Comparison of ENCODE assay signal across 10 cellular contexts in genomic region chr17:78817123-78817522, GRCh38. TPM values are rescaled to one million over a fixed set of nuclear protein-coding genes. Genes with fewer than 3 reads are reported as not detected.
DNase-seq lines count a peak whose midpoint lies in the region; ATAC-seq and TF ChIP-seq lines count a peak whose summit lies in the region.
"Had no signal": no experiment of that assay in that cellular context is flagged by ENCODE, and none has a peak within 500 bp of the region (broad histone marks: within the 10 kb centered on the region; RNA-seq: fewer than 3 reads in every experiment).

No MANE protein-coding gene starts in this region.

- H3K4me1 Mint-ChIP-seq in activated T-helper 2 cell treated with anti-CD3 and anti-CD28 coated beads, Interferon-gamma antibody, Interleukin-2, Interleukin-4, amounts not matched to agents 10 μg/mL and 5 μg/mL and 100 μg/mL, durations not matched to agents 14 hours and 24 hours and 36 hours (ENCODE audit: low read depth): peaks cover 51% of the 10 kb centered on the region

- H3K4me3 ChIP-seq in parathyroid adenoma (ENCODE audit: low read depth, low read length): no peak overlapping the region

- H3K27ac Mint-ChIP-seq in activated T-helper 2 cell treated with anti-CD3 and anti-CD28 coated beads, Interferon-gamma antibody, Interleukin-2, Interleukin-4, amounts not matched to agents 10 μg/mL and 5 μg/mL and 100 μg/mL, durations not matched to agents 14 hours and 24 hours and 36 hours: peak overlapping the region; percentile 80

- H3K79me2 ChIP-seq in parathyroid adenoma: no peaks in the 10 kb centered on the region

- intact Hi-C loops in activated T-helper 2 cell treated with anti-CD3 and anti-CD28 coated beads, Interferon-gamma antibody, Interleukin-2, Interleukin-4, amounts not matched to agents 10 μg/mL and 5 μg/mL and 100 μg/mL, durations not matched to agents 14 hours and 24 hours and 36 hours (cut with micrococcal nuclease): loop anchor here (5.0 kb wide), 4 partner anchors 60 to 435 kb away; no protein-coding TSS in a partner anchor
- intact Hi-C loops in head of caudate nucleus (cut with DNase I): no loop called here

- H3K4me2 ChIP-seq in parathyroid adenoma (ENCODE audit: low read length): no peak overlapping the region

- H3K27me3 ChIP-seq in parathyroid adenoma (ENCODE audit: control insufficient read depth, insufficient read depth, low read length): no peaks in the 10 kb centered on the region

- H3K27ac ChIP-seq in parathyroid adenoma: peak overlapping the region; percentile 21
- H3K27ac ChIP-seq: WERI-Rb-1 had no signal

- H3K9ac ChIP-seq in parathyroid adenoma: no peak overlapping the region

- DNase-seq in stimulated activated CD4-positive, alpha-beta T cell treated with anti-CD3 and anti-CD28 coated beads, Interleukin-12 subunit alpha, Interleukin-12 subunit beta, amount 100 ng/mL, for 4 hours: peak; percentile 32
- no peak for DNase-seq in stimulated activated CD4-positive, alpha-beta T cell treated with anti-CD3 and anti-CD28 coated beads, Interleukin-4, amount 100 ng/mL, for 1 hour
- DNase-seq in activated T-helper 2 cell treated with anti-CD3 and anti-CD28 coated beads, Interferon-gamma antibody, Interleukin-2, Interleukin-4, amounts not matched to agents 10 μg/mL and 5 μg/mL and 100 μg/mL, durations not matched to agents 14 hours and 24 hours and 36 hours (ENCODE audit: low spot score): peak; percentile 71
- DNase-seq in SKM-1 (lab: John Stamatoyannopoulos, UW; ENCODE audit: unreplicated experiment): no peak
- DNase-seq in head of caudate nucleus: no peak
- DNase-seq: NK-92 treated with Interleukin-12 subunit alpha and Interleukin-12 subunit beta, amount 100 ng/mL, for 24 hours; WERI-Rb-1 had no signal

- H3K9me3 ChIP-seq in parathyroid adenoma (ENCODE audit: control insufficient read depth, low read length): no peaks in the 10 kb centered on the region

- no peak for TF ChIP-seq CTCF in parathyroid adenoma (IDR thresholded peaks at IDR 0.05)

- H3K4me3 Mint-ChIP-seq in activated T-helper 2 cell treated with anti-CD3 and anti-CD28 coated beads, Interferon-gamma antibody, Interleukin-2, Interleukin-4, amounts not matched to agents 10 μg/mL and 5 μg/mL and 100 μg/mL, durations not matched to agents 14 hours and 24 hours and 36 hours (ENCODE audit: low read depth): peak overlapping the region; percentile 49

- peaks cover 15% of the 10 kb centered on the region for H3K4me1 ChIP-seq in parathyroid adenoma

- no peak overlapping the region for H2AFZ ChIP-seq in parathyroid adenoma

- H3K36me3 ChIP-seq in parathyroid adenoma (ENCODE audit: control insufficient read depth, insufficient read depth, low read length): no peaks in the 10 kb centered on the region

- H3K9me3 Mint-ChIP-seq in activated T-helper 2 cell treated with anti-CD3 and anti-CD28 coated beads, Interferon-gamma antibody, Interleukin-2, Interleukin-4, amounts not matched to agents 10 μg/mL and 5 μg/mL and 100 μg/mL, durations not matched to agents 14 hours and 24 hours and 36 hours: no peaks in the 10 kb centered on the region

- no peak for ATAC-seq in GM19463 (IDR thresholded peaks at IDR 0.05; ENCODE audit: unreplicated experiment)
- no peak for ATAC-seq in HG03457 (IDR thresholded peaks at IDR 0.05; ENCODE audit: unreplicated experiment)

- no peaks in the 10 kb centered on the region for H3K27me3 Mint-ChIP-seq in activated T-helper 2 cell treated with anti-CD3 and anti-CD28 coated beads, Interferon-gamma antibody, Interleukin-2, Interleukin-4, amounts not matched to agents 10 μg/mL and 5 μg/mL and 100 μg/mL, durations not matched to agents 14 hours and 24 hours and 36 hours (ENCODE audit: low read depth)

- H3K36me3 Mint-ChIP-seq in activated T-helper 2 cell treated with anti-CD3 and anti-CD28 coated beads, Interferon-gamma antibody, Interleukin-2, Interleukin-4, amounts not matched to agents 10 μg/mL and 5 μg/mL and 100 μg/mL, durations not matched to agents 14 hours and 24 hours and 36 hours (ENCODE audit: low read depth): peaks cover 89% of the 10 kb centered on the region

RNA-seq across cellular contexts. Expression of gene USP36, which starts 23.5 kb away (rescaled TPM):
- total RNA-seq in activated T-helper 2 cell treated with anti-CD3 and anti-CD28 coated beads, Interferon-gamma antibody, Interleukin-2, Interleukin-4, amounts not matched to agents 10 μg/mL and 5 μg/mL and 100 μg/mL, durations not matched to agents 14 hours and 24 hours and 36 hours: 103 and 105 TPM in 2 replicates

RNA-seq across cellular contexts. Expression of gene CYTH1, which starts 35.0 kb away (rescaled TPM):
- total RNA-seq in activated T-helper 2 cell treated with anti-CD3 and anti-CD28 coated beads, Interferon-gamma antibody, Interleukin-2, Interleukin-4, amounts not matched to agents 10 μg/mL and 5 μg/mL and 100 μg/mL, durations not matched to agents 14 hours and 24 hours and 36 hours: 83.5 and 95.7 TPM in 2 replicates

Comparison
In these comparisons a context has a peak if more than half of its experiments do, and no peak if none do; other contexts are left out.
1. DNase-seq: peak in stimulated activated CD4-positive, alpha-beta T cell treated with anti-CD3 and anti-CD28 coated beads, Interleukin-12 subunit alpha, Interleukin-12 subunit beta, amount 100 ng/mL, for 4 hours (single experiment) and activated T-helper 2 cell treated with anti-CD3 and anti-CD28 coated beads, Interferon-gamma antibody, Interleukin-2, Interleukin-4, amounts not matched to agents 10 μg/mL and 5 μg/mL and 100 μg/mL, durations not matched to agents 14 hours and 24 hours and 36 hours (single experiment); none in stimulated activated CD4-positive, alpha-beta T cell treated with anti-CD3 and anti-CD28 coated beads, Interleukin-4, amount 100 ng/mL, for 1 hour (single experiment), SKM-1 (single experiment) and head of caudate nucleus (0 of 42).